1 cellular context compared by ENCODE assay signal in the genomic region with DNA sequence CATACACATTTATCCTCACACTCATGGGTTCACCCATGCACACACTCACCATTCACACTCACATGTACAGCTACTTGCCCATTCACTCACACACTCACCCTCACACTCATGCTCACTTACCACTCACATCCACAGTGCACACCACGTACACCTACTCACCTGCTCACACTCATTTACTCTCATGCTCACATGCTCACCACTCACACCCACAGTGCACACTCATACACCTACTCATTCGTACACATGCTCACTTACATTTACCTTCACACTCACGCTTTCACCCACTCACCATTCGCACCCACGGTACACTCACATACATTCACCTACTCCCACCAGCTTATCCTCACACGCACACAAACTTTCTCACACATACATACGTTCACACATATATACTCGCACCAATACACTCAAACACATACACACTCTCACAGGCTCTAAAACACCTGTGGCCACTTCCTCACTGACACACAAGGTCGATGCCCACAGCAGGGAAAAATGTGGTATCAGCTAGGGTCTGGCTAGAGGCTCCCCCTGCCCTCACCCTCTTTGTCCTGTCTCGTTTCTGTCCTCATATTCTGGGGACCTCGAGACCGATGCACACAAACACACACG.
TF ChIP-seq lines count a peak whose summit lies in the region.

No MANE protein-coding gene starts in this region.

TF ChIP-seq in K562, 482 proteins besides CTCF, POLR2A, EP300 and RAD21:
- TF ChIP-seq, protein P1, sequence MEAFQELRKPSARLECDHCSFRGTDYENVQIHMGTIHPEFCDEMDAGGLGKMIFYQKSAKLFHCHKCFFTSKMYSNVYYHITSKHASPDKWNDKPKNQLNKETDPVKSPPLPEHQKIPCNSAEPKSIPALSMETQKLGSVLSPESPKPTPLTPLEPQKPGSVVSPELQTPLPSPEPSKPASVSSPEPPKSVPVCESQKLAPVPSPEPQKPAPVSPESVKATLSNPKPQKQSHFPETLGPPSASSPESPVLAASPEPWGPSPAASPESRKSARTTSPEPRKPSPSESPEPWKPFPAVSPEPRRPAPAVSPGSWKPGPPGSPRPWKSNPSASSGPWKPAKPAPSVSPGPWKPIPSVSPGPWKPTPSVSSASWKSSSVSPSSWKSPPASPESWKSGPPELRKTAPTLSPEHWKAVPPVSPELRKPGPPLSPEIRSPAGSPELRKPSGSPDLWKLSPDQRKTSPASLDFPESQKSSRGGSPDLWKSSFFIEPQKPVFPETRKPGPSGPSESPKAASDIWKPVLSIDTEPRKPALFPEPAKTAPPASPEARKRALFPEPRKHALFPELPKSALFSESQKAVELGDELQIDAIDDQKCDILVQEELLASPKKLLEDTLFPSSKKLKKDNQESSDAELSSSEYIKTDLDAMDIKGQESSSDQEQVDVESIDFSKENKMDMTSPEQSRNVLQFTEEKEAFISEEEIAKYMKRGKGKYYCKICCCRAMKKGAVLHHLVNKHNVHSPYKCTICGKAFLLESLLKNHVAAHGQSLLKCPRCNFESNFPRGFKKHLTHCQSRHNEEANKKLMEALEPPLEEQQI (IDR thresholded peaks at IDR 0.05), result no peak
- no peak for TF ChIP-seq ZNF12 (CRISPR knock-in tag; IDR thresholded peaks at IDR 0.05)
- TF ChIP-seq ZNF668 (CRISPR knock-in tag; IDR thresholded peaks at IDR 0.05), result no peak
- TF ChIP-seq POLR2B (IDR thresholded peaks at IDR 0.05; ENCODE audit: low read depth, partially characterized antibody), result peak; percentile 54
- TF ChIP-seq, protein P2, sequence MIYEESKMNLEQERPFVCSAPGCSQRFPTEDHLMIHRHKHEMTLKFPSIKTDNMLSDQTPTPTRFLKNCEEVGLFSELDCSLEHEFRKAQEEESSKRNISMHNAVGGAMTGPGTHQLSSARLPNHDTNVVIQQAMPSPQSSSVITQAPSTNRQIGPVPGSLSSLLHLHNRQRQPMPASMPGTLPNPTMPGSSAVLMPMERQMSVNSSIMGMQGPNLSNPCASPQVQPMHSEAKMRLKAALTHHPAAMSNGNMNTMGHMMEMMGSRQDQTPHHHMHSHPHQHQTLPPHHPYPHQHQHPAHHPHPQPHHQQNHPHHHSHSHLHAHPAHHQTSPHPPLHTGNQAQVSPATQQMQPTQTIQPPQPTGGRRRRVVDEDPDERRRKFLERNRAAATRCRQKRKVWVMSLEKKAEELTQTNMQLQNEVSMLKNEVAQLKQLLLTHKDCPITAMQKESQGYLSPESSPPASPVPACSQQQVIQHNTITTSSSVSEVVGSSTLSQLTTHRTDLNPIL (CRISPR knock-in tag; IDR thresholded peaks at IDR 0.05), result no peak
- TF ChIP-seq, protein P3, sequence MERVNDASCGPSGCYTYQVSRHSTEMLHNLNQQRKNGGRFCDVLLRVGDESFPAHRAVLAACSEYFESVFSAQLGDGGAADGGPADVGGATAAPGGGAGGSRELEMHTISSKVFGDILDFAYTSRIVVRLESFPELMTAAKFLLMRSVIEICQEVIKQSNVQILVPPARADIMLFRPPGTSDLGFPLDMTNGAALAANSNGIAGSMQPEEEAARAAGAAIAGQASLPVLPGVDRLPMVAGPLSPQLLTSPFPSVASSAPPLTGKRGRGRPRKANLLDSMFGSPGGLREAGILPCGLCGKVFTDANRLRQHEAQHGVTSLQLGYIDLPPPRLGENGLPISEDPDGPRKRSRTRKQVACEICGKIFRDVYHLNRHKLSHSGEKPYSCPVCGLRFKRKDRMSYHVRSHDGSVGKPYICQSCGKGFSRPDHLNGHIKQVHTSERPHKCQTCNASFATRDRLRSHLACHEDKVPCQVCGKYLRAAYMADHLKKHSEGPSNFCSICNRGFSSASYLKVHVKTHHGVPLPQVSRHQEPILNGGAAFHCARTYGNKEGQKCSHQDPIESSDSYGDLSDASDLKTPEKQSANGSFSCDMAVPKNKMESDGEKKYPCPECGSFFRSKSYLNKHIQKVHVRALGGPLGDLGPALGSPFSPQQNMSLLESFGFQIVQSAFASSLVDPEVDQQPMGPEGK (CRISPR knock-in tag; IDR thresholded peaks at IDR 0.05; ENCODE audit: borderline replicate concordance), result no peak
- TF ChIP-seq KLF10 (CRISPR knock-in tag; IDR thresholded peaks at IDR 0.05), result no peak
- TF ChIP-seq, protein P4, sequence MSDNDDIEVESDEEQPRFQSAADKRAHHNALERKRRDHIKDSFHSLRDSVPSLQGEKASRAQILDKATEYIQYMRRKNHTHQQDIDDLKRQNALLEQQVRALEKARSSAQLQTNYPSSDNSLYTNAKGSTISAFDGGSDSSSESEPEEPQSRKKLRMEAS (CRISPR knock-in tag; IDR thresholded peaks at IDR 0.05), result peak; percentile 29; the same call in 1 of the 2 replicates
- TF ChIP-seq PCBP1 (IDR thresholded peaks at IDR 0.05; ENCODE audit: low read depth, low read length, poor library complexity, severe bottlenecking), result no peak
- TF ChIP-seq, protein P5, sequence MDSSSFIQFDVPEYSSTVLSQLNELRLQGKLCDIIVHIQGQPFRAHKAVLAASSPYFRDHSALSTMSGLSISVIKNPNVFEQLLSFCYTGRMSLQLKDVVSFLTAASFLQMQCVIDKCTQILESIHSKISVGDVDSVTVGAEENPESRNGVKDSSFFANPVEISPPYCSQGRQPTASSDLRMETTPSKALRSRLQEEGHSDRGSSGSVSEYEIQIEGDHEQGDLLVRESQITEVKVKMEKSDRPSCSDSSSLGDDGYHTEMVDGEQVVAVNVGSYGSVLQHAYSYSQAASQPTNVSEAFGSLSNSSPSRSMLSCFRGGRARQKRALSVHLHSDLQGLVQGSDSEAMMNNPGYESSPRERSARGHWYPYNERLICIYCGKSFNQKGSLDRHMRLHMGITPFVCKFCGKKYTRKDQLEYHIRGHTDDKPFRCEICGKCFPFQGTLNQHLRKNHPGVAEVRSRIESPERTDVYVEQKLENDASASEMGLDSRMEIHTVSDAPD (CRISPR knock-in tag; IDR thresholded peaks at IDR 0.05), result no peak
- TF ChIP-seq SUPT5H (IDR thresholded peaks at IDR 0.05), result peak; percentile 63
- TF ChIP-seq, protein P6, sequence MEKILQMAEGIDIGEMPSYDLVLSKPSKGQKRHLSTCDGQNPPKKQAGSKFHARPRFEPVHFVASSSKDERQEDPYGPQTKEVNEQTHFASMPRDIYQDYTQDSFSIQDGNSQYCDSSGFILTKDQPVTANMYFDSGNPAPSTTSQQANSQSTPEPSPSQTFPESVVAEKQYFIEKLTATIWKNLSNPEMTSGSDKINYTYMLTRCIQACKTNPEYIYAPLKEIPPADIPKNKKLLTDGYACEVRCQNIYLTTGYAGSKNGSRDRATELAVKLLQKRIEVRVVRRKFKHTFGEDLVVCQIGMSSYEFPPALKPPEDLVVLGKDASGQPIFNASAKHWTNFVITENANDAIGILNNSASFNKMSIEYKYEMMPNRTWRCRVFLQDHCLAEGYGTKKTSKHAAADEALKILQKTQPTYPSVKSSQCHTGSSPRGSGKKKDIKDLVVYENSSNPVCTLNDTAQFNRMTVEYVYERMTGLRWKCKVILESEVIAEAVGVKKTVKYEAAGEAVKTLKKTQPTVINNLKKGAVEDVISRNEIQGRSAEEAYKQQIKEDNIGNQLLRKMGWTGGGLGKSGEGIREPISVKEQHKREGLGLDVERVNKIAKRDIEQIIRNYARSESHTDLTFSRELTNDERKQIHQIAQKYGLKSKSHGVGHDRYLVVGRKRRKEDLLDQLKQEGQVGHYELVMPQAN (IDR thresholded peaks at IDR 0.05; ENCODE audit: borderline replicate concordance), result no peak
- TF ChIP-seq FIP1L1 (IDR thresholded peaks at IDR 0.05; ENCODE audit: low read depth, low read length, poor library complexity, severe bottlenecking), result no peak
- no peak for TF ChIP-seq SRSF7 (optimal IDR thresholded peaks at IDR 0.05; ENCODE audit: low read depth, low read length)
- TF ChIP-seq ESRRA (IDR thresholded peaks at IDR 0.05; ENCODE audit: borderline replicate concordance, low read depth), result no peak
- TF ChIP-seq, protein P7, sequence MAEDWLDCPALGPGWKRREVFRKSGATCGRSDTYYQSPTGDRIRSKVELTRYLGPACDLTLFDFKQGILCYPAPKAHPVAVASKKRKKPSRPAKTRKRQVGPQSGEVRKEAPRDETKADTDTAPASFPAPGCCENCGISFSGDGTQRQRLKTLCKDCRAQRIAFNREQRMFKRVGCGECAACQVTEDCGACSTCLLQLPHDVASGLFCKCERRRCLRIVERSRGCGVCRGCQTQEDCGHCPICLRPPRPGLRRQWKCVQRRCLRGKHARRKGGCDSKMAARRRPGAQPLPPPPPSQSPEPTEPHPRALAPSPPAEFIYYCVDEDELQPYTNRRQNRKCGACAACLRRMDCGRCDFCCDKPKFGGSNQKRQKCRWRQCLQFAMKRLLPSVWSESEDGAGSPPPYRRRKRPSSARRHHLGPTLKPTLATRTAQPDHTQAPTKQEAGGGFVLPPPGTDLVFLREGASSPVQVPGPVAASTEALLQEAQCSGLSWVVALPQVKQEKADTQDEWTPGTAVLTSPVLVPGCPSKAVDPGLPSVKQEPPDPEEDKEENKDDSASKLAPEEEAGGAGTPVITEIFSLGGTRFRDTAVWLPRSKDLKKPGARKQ (CRISPR knock-in tag; IDR thresholded peaks at IDR 0.05), result no peak
- TF ChIP-seq HDGF (IDR thresholded peaks at IDR 0.05), result peak; percentile 72; the same call in 1 of the 2 replicates
- TF ChIP-seq ZC3H8 (IDR thresholded peaks at IDR 0.05), result no peak
- TF ChIP-seq, protein P8, sequence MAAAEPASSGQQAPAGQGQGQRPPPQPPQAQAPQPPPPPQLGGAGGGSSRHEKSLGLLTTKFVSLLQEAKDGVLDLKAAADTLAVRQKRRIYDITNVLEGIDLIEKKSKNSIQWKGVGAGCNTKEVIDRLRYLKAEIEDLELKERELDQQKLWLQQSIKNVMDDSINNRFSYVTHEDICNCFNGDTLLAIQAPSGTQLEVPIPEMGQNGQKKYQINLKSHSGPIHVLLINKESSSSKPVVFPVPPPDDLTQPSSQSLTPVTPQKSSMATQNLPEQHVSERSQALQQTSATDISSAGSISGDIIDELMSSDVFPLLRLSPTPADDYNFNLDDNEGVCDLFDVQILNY (CRISPR knock-in tag; IDR thresholded peaks at IDR 0.05), result 0 out of 2 replicates have a peak, but pooled peaks have one; percentile 19
- TF ChIP-seq, protein P9, sequence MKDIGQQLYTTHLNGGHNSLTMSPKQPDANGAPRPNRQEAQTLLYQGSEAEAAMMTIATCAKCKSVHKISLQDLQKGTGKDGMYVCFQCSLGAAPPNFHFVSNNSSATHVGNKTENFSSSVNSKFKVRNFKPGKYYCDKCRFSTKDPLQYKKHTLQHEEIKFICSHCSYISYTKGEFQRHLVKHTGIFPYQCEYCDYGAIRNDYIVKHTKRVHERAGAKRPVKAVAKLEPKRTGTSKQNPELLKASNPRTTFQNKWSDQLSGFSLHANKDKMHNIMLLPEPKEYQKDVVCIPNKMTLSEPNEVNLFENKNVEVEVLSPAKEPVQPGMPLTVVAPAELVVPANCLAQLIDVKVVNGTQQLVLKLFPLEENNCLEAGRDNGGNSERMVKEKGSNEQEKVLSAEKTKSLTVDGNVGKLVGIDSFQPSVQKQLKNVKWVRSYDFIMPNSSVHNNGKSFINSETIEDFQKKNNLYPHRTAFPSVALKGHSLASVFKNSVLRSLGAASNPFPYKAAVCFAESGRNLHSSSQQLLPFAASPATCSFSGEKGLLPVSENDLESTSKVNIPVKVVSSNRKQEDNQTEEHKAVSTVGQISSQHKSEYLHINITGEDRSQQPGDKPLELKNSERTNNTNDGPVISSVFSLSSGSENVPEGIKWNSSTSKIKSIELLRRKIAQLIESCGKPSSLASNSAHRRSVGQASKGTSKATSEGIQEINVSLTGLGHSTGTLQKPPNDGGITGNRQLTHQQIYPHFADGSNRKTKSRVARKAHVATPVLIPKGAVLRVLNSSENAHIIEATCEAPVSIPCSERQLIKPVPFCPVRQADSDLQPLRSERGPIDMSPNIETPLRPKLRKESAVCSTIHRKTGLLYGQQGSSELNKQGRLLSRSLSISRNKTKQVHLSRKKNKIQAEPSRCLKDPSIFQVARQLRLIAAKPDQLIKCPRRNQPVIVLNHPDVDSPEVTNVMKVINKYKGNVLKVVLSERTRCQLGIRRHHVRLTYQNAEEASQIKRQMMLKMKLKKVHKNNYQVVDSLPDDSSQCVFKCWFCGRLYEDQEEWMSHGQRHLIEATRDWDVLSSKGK (CRISPR knock-in tag; IDR thresholded peaks at IDR 0.05), result no peak
- TF ChIP-seq ZBTB8A (IDR thresholded peaks at IDR 0.05; ENCODE audit: partially characterized antibody), result no peak
- TF ChIP-seq, protein P10, sequence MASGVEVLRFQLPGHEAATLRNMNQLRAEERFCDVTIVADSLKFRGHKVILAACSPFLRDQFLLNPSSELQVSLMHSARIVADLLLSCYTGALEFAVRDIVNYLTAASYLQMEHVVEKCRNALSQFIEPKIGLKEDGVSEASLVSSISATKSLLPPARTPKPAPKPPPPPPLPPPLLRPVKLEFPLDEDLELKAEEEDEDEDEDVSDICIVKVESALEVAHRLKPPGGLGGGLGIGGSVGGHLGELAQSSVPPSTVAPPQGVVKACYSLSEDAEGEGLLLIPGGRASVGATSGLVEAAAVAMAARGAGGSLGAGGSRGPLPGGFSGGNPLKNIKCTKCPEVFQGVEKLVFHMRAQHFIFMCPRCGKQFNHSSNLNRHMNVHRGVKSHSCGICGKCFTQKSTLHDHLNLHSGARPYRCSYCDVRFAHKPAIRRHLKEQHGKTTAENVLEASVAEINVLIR (CRISPR knock-in tag; IDR thresholded peaks at IDR 0.05), result no peak
